ENCODE assay signal across 32 cellular contexts in the genomic region with DNA sequence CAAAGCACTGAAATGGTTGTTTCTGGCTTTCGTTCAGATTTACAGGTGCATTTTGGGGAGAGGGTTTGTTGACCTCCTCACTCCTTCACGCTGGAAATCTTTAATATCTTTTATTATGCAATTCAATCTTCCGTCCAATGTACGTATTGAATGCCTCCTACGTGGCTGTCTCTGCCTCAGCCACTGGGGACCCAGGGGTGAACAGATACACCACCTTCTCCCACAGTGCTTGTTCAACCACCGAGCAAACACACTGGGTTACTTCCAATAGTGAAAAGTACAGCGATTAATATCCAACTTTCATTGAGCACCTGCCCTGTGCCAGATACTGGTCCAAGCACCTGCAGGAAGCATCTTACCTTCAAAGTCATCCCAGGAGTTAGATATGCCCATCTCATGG. TPM values are rescaled to one million over a fixed set of nuclear protein-coding genes. Genes with fewer than 3 reads are reported as not detected.
"Had no signal": no experiment of that assay in that cellular context is flagged by ENCODE, and none has a peak within 500 bp of the region (broad histone marks: within the 10 kb centered on the region; RNA-seq: fewer than 3 reads in every experiment).

No MANE protein-coding gene starts in this region.

- H3K4me3 Mint-ChIP-seq: immature natural killer cell; naive thymus-derived CD8-positive, alpha-beta T cell; nephron; neural crest cell; stimulated activated effector memory CD8-positive, alpha-beta T cell treated with anti-CD3 and anti-CD28 coated beads, Interleukin-12 subunit alpha, Interleukin-12 subunit beta, amount 100 ng/mL, for 72 hours; stimulated activated naive CD8-positive, alpha-beta T cell treated with anti-CD3 and anti-CD28 coated beads, Interleukin-15, Interleukin-2, amounts not matched to agents 100 ng/mL and 50 ng/mL, for 24 hours had no signal

- H3K4me1 ChIP-seq: left lung, lower lobe of right lung, prostate gland, sigmoid colon, spleen, suprapubic skin, tibial artery, upper lobe of right lung had no signal

- H3K4me3 ChIP-seq: left lung, lower lobe of right lung, ovary, prostate gland, sigmoid colon, spleen, suprapubic skin, thoracic aorta, tibial artery, upper lobe of right lung had no signal

- H3K36me3 Mint-ChIP-seq: immature natural killer cell; stimulated activated effector memory CD8-positive, alpha-beta T cell treated with anti-CD3 and anti-CD28 coated beads, Interleukin-12 subunit alpha, Interleukin-12 subunit beta, amount 100 ng/mL, for 72 hours had no signal

- H3K4me1 Mint-ChIP-seq: immature natural killer cell; nephron; neural crest cell; stimulated activated effector memory CD8-positive, alpha-beta T cell treated with anti-CD3 and anti-CD28 coated beads, Interleukin-12 subunit alpha, Interleukin-12 subunit beta, amount 100 ng/mL, for 72 hours had no signal

- H3K9me3 ChIP-seq: left lung, lower lobe of right lung, neutrophil, ovary, prostate gland, sigmoid colon, suprapubic skin, thoracic aorta, upper lobe of right lung had no signal

- H3K9me3 Mint-ChIP-seq: immature natural killer cell had no signal

- H3K36me3 ChIP-seq: left lung, lower lobe of right lung, neutrophil, ovary, prostate gland, sigmoid colon, spleen, suprapubic skin, thoracic aorta, tibial artery, upper lobe of right lung had no signal

- DNase-seq: hypothalamus; immature natural killer cell; kidney; left colon; left lung; lower lobe of right lung; mammary epithelial cell; mesenchymal stem cell; naive thymus-derived CD8-positive, alpha-beta T cell; occipital lobe; ovary; retina; right cardiac atrium; sigmoid colon; small intestine; spleen; stimulated activated CD4-positive, alpha-beta T cell treated with anti-CD3 and anti-CD28 coated beads, Interleukin-4, amount 100 ng/mL, for 24 hours; stimulated activated naive CD4-positive, alpha-beta T cell; tibial artery; trophoblast cell; upper lobe of right lung had no signal

- ATAC-seq: left colon; left lung; naive thymus-derived CD8-positive, alpha-beta T cell; right cardiac atrium; stimulated activated effector memory CD8-positive, alpha-beta T cell treated with anti-CD3 and anti-CD28 coated beads, Interleukin-12 subunit alpha, Interleukin-12 subunit beta, amount 100 ng/mL, for 72 hours; upper lobe of right lung had no signal

- H3K27me3 Mint-ChIP-seq: stimulated activated naive CD8-positive, alpha-beta T cell treated with anti-CD3 and anti-CD28 coated beads, Interleukin-15, Interleukin-2, amounts not matched to agents 100 ng/mL and 50 ng/mL, for 24 hours had no signal

- H3K27ac ChIP-seq: left lung, lower lobe of right lung, neutrophil, ovary, prostate gland, sigmoid colon, spleen, suprapubic skin, thoracic aorta, tibial artery, upper lobe of right lung had no signal

- H3K27me3 ChIP-seq: left lung, neutrophil, ovary, sigmoid colon, spleen, suprapubic skin, tibial artery, upper lobe of right lung had no signal

- H3K27ac Mint-ChIP-seq: immature natural killer cell; nephron; stimulated activated effector memory CD8-positive, alpha-beta T cell treated with anti-CD3 and anti-CD28 coated beads, Interleukin-12 subunit alpha, Interleukin-12 subunit beta, amount 100 ng/mL, for 72 hours; stimulated activated naive CD8-positive, alpha-beta T cell treated with anti-CD3 and anti-CD28 coated beads, Interleukin-15, Interleukin-2, amounts not matched to agents 100 ng/mL and 50 ng/mL, for 24 hours had no signal

RNA-seq across cellular contexts. Expression of a gene that starts 52.1 kb away (rescaled TPM):
- total RNA-seq: left colon; left lung; liver; lower lobe of right lung; mammary epithelial cell; mucosa of gallbladder; naive thymus-derived CD8-positive, alpha-beta T cell; occipital lobe; ovary; prostate gland; right cardiac atrium; sigmoid colon; subcutaneous adipose tissue; suprapubic skin; thoracic aorta; upper lobe of right lung had no signal
